In the genomic region with DNA sequence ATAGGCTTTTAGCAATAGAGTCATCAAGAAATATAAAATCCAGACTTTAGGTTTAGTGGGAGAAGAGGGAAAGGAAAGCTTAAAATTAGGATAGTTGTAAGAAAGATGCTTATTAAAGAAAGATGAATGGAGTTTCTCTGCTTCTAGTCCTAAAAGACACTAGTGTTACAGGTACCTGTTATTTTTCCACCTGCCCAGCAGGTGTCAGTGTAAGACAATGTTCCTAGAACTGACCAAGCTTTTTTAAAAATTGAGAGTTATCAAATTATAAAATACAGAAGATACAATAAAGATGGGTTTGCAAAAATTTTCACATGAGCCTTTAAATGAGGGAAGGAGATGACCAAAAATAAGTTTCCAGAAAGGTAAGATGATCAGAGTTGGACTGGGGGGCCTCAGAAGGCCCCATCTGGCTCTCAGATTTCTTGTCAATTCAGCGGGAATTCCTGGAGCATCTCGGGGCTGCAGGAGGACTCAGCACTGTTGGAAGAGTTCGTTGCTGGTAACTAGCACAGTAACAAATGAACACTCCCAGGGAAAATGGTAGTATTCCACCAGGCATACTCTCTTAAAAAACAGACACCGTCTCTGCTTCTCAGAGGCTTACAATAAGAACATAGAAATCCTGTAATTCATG, we compare ENCODE assay signal across 7 cellular contexts.
DNase-seq lines count a peak whose midpoint lies in the region; ATAC-seq, FAIRE-seq and TF ChIP-seq lines count a peak whose summit lies in the region.

No MANE protein-coding gene starts in this region.

- H3K4me1 Mint-ChIP-seq in endothelial cell (ENCODE audit: unreplicated experiment) = no peaks in the 10 kb centered on the region

- FAIRE-seq in D721Med (lab: Jason Lieb, UNC) = peak; percentile 63

- POLR2A ChIA-PET in HEK293 (lab: Yijun Ruan, JAX) = no interaction called here

- H3K27ac ChIP-seq in HEK293 (ENCODE audit: extremely low read depth, low read depth, low read length) = no peak overlapping the region
- H3K27ac ChIP-seq in RWPE2 (ENCODE audit: poor library complexity, severe bottlenecking) = no peak overlapping the region
- no peak overlapping the region for H3K27ac ChIP-seq in prostate gland

- TF ChIP-seq POLR2A in prostate gland (IDR thresholded peaks at IDR 0.05) = no peak

- DNase-seq in D721Med (ENCODE audit: insufficient read length, low spot score) = no peak
- DNase-seq in RWPE2 (ENCODE audit: low spot score) = no peak
- peak; percentile 16 for DNase-seq in endothelial cell (ENCODE audit: low spot score)
- no peak for DNase-seq in prostate gland (ENCODE audit: low spot score)
- DNase-seq in RKO (ENCODE audit: low spot score) = no peak

- no peaks in the 10 kb centered on the region for H3K9me3 Mint-ChIP-seq in endothelial cell (ENCODE audit: unreplicated experiment)

- no peak overlapping the region for H3K4me3 Mint-ChIP-seq in endothelial cell (ENCODE audit: unreplicated experiment)

- H3K4me1 ChIP-seq in HEK293 (ENCODE audit: control insufficient read depth, insufficient read depth, low read length) = no peaks in the 10 kb centered on the region
- no peaks in the 10 kb centered on the region for H3K4me1 ChIP-seq in RWPE2 (ENCODE audit: insufficient read depth, poor library complexity, severe bottlenecking)
- H3K4me1 ChIP-seq in prostate gland (replicated peaks) = no peaks in the 10 kb centered on the region

- TF ChIP-seq CTCF in D721Med (IDR thresholded peaks at IDR 0.05; ENCODE audit: insufficient read depth, missing control alignments) = peak; percentile 67
- no peak for TF ChIP-seq CTCF in HEK293 (tag by site-specific recombination; IDR thresholded peaks at IDR 0.05)
- peak; percentile 87 for TF ChIP-seq CTCF in RWPE2 (IDR thresholded peaks at IDR 0.05; ENCODE audit: poor library complexity, severe bottlenecking)
- TF ChIP-seq CTCF in endothelial cell (IDR thresholded peaks at IDR 0.05; ENCODE audit: unreplicated experiment) = peak; percentile 79
- TF ChIP-seq CTCF in prostate gland (IDR thresholded peaks at IDR 0.05) = peak in 3 of 4 experiments; percentile 37 to 70 (median 57)

- H3K36me3 ChIP-seq in HEK293 (ENCODE audit: control insufficient read depth in 2 of 2, insufficient read depth in 1 of 2, low read length in 2 of 2) (no peaks in the 10 kb centered on the region), RWPE2 (ENCODE audit: low read depth) (no peaks in the 10 kb centered on the region), prostate gland (no peaks in the 10 kb centered on the region)

- peaks cover 7% of the 10 kb centered on the region for H3K36me3 Mint-ChIP-seq in endothelial cell (ENCODE audit: low read depth, unreplicated experiment)

- H3K4me3 ChIP-seq in HEK293 (ENCODE audit: low read depth, low read length) = no peak overlapping the region
- no peak overlapping the region for H3K4me3 ChIP-seq in RWPE2 (ENCODE audit: severe bottlenecking)
- no peak overlapping the region for H3K4me3 ChIP-seq in prostate gland

- H3K9me3 ChIP-seq in HEK293 (ENCODE audit: control insufficient read depth, insufficient read depth, low read depth, low read length) = no peaks in the 10 kb centered on the region
- H3K9me3 ChIP-seq in RWPE2 (ENCODE audit: severe bottlenecking) = no peaks in the 10 kb centered on the region
- no peaks in the 10 kb centered on the region for H3K9me3 ChIP-seq in prostate gland

- intact Hi-C loops in prostate gland (cut with DNase I) = loop anchor here (5.0 kb wide), 1 partner anchor 354 kb away; no protein-coding TSS in a partner anchor

- CTCF ChIA-PET in HEK293 (lab: Yijun Ruan, JAX) = interaction anchor here (0.6 to 2.2 kb wide), 30 partner anchors 10 to 1430 kb away, joined by 3 to 18 read pairs (median 3); no protein-coding TSS in a partner anchor

- H3K27me3 Mint-ChIP-seq in endothelial cell (ENCODE audit: unreplicated experiment) = peaks cover 1% of the 10 kb centered on the region

- ATAC-seq in RWPE2 (ENCODE audit: low read depth) (no peak), HG03139 (IDR thresholded peaks at IDR 0.05; ENCODE audit: unreplicated experiment) (no peak)

- no peaks in the 10 kb centered on the region for H3K27me3 ChIP-seq in RWPE2 (ENCODE audit: insufficient read depth, poor library complexity, severe bottlenecking)
- H3K27me3 ChIP-seq in prostate gland (replicated peaks; ENCODE audit: insufficient read depth) = no peaks in the 10 kb centered on the region

- no peak overlapping the region for H3K27ac Mint-ChIP-seq in endothelial cell (ENCODE audit: unreplicated experiment)

- 55% methylated on average over 4 of the region's 4 CpGs for WGBS in prostate gland

TF ChIP-seq in HEK293, 187 proteins besides CTCF, POLR2A, EP300 and RAD21:
- TF ChIP-seq SCRT2 (tag by site-specific recombination; IDR thresholded peaks at IDR 0.05) = peak; percentile 88
- TF ChIP-seq PRDM1 (tag by site-specific recombination; IDR thresholded peaks at IDR 0.05) = no peak
- peak; percentile 79 for TF ChIP-seq ZNF654 (tag by site-specific recombination; IDR thresholded peaks at IDR 0.05; ENCODE audit: low read depth)
- no peak for TF ChIP-seq ZNF121 (tag by site-specific recombination; IDR thresholded peaks at IDR 0.05)
TF ChIP-seq in HEK293: peak in this region for 2.
